ENCODE assay signal across 10 cellular contexts in the genomic region with DNA sequence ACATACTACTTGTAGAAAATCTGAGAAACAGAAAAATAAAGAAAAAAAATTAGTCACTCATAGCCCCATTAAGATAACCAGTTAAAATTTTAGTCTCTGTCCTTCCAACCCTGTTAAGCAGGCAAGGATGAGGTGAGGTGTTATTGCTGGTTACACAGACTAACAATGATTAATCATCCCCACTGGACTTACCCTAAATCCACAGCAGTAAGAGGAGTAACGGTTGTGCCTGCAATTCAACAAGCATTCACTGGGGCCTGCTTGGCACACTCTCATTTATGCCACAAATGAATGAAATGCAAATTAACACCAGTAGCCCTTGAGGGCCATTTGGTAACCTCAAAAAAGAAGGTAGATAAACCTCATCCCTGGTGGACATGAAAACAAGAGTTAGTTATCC. TPM values are rescaled to one million over a fixed set of nuclear protein-coding genes. Genes with fewer than 3 reads are reported as not detected.
DNase-seq lines count a peak whose midpoint lies in the region; ATAC-seq and TF ChIP-seq lines count a peak whose summit lies in the region.
"Had no signal": no experiment of that assay in that cellular context is flagged by ENCODE, and none has a peak within 500 bp of the region (broad histone marks: within the 10 kb centered on the region; RNA-seq: fewer than 3 reads in every experiment).

No MANE protein-coding gene starts in this region.

- H3K27ac ChIP-seq in foreskin keratinocyte, result no peak overlapping the region

- no peak for TF ChIP-seq CTCF in foreskin keratinocyte (conservative IDR thresholded peaks at IDR 0.05)

- ATAC-seq in GM21529 (IDR thresholded peaks at IDR 0.05; ENCODE audit: unreplicated experiment) (peak; percentile 68), foreskin keratinocyte (peak; percentile 68)
- ATAC-seq: right cardiac atrium had no signal

- H3K27me3 ChIP-seq in foreskin keratinocyte, result no peaks in the 10 kb centered on the region

- DNase-seq in EH (ENCODE audit: low read depth) (peak; percentile 43), M059J (ENCODE audit: low read depth) (peak; percentile 82), foreskin keratinocyte (peak in 1 of 2 donors; percentile 39), NCI-H187 (lab: John Stamatoyannopoulos, UW) (no peak), NCI-H524 (lab: John Stamatoyannopoulos, UW) (no peak), islet precursor cell (no peak)
- DNase-seq in activated CD4-positive, alpha-beta T cell treated with anti-CD3 and anti-CD28 coated beads, Interleukin-2, amount 50 U/mL, for 4 hours, result no peak
- DNase-seq: central memory CD4-positive, alpha-beta T cell; right cardiac atrium had no signal

- H3K4me1 ChIP-seq in foreskin keratinocyte, result peaks cover 1% of the 10 kb centered on the region

RNA-seq across cellular contexts. Expression of gene LHFPL2, which starts 8.0 kb away (rescaled TPM):
- total RNA-seq in M059J (2014; rRNA removed; shearing (Covaris generic)), result 19.1 and 29.6 TPM in 2 replicates
- 18.9 and 22.5 TPM in 2 replicates for total RNA-seq in foreskin keratinocyte
- polyA plus RNA-seq in foreskin keratinocyte, result 6.6 and 6.9 TPM in 2 replicates

Comparison
In these comparisons a context has a peak if more than half of its experiments do, and no peak if none do; other contexts are left out.
1. DNase-seq: peak in EH (single experiment) and M059J (single experiment); none in NCI-H187 (0 of 2), activated CD4-positive, alpha-beta T cell treated with anti-CD3 and anti-CD28 coated beads, Interleukin-2, amount 50 U/mL, for 4 hours (0 of 2), NCI-H524 (0 of 2) and islet precursor cell (single experiment).